Comparison of ENCODE assay signal across 16 cellular contexts in the genomic region with DNA sequence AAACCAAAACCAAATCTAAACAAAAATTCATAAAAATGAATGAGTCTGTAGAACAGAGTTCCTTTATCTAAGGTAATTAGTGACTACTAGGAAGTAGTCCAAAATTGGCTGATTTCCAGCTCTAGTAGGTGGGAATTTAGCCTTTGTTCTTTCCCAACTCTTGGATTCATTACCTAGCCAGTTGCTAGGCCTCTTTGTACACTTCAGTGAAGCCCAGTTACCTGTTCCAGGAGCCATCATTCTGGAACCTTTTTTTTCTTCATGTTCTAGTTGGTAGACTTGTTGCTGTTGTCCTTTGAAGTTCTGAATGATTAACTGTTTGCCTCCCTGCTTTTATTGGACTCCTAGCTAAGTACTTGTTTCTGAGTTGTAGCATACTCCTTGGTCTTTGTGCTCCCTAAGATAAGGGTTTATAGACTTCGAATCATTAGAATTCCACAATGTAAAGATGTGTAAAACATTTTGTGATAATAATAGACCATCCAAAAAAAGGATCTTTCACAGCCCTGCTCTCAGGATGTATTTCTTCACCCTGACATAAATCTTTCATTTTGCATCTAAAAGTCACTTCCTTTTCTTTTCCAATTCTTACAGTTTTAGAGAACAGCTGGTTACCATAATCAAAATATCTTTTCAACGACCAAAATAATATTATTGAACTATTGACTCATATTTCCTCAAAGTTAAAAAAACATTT. TPM values are rescaled to one million over a fixed set of nuclear protein-coding genes. Genes with fewer than 3 reads are reported as not detected.
DNase-seq lines count a peak whose midpoint lies in the region; ATAC-seq and TF ChIP-seq lines count a peak whose summit lies in the region.
"Had no signal": no experiment of that assay in that cellular context is flagged by ENCODE, and none has a peak within 500 bp of the region (broad histone marks: within the 10 kb centered on the region; RNA-seq: fewer than 3 reads in every experiment).

No MANE protein-coding gene starts in this region.

- no peaks in the 10 kb centered on the region for H3K27me3 Mint-ChIP-seq in stimulated activated memory B cell treated with anti-CD40 and anti-IgM and Interleukin-4, amounts not matched to agents 10 μg/mL and 1 μg/mL and 100 μg/mL, for 72 hours

- no peak overlapping the region for H3K27ac Mint-ChIP-seq in stimulated activated memory B cell treated with anti-CD40 and anti-IgM and Interleukin-4, amounts not matched to agents 10 μg/mL and 1 μg/mL and 100 μg/mL, for 72 hours
- H3K27ac Mint-ChIP-seq: IgD-negative memory B cell had no signal

- intact Hi-C loops in mucosa of descending colon (cut with DNase I, micrococcal nuclease) = no loop called here

- in situ Hi-C loops in GM13976 (cut with MboI; ENCODE audit: low sequenced_read_pairs, unreplicated experiment) = no loop called here

- H3K4me1 Mint-ChIP-seq in stimulated activated memory B cell treated with anti-CD40 and anti-IgM and Interleukin-4, amounts not matched to agents 10 μg/mL and 1 μg/mL and 100 μg/mL, for 72 hours = no peaks in the 10 kb centered on the region
- H3K4me1 Mint-ChIP-seq: IgD-negative memory B cell had no signal

- peaks cover 4% of the 10 kb centered on the region for H3K9me3 Mint-ChIP-seq in stimulated activated memory B cell treated with anti-CD40 and anti-IgM and Interleukin-4, amounts not matched to agents 10 μg/mL and 1 μg/mL and 100 μg/mL, for 72 hours

- DNase-seq in DMS53 treated with DMSO at 0.1 percent for 48 hours (lab: John Stamatoyannopoulos, UW; ENCODE audit: unreplicated experiment) (peak; percentile 16), HT-29 (ENCODE audit: low spot score) (peak; percentile 96), SKM-1 (lab: John Stamatoyannopoulos, UW; ENCODE audit: unreplicated experiment) (peak; percentile 64), mucosa of descending colon (no peak), GM13976 (ENCODE audit: low spot score) (no peak), NCI-H1694 (lab: John Stamatoyannopoulos, UW) (no peak), NCI-H774 (lab: John Stamatoyannopoulos, UW) (no peak)
- DNase-seq: activated CD4-positive, CD25-positive, alpha-beta regulatory T cell; activated T-cell treated with anti-CD3 and anti-CD28 coated beads, Interleukin-2, amount 50 U/mL, for 4 hours; CD4-positive, CD25-positive, alpha-beta regulatory T cell; heart left ventricle; NCI-H446; stimulated activated naive CD8-positive, alpha-beta T cell treated with anti-CD3 and anti-CD28 coated beads, Interleukin-15, Interleukin-2, amounts not matched to agents 100 U/mL and 50 U/mL, for 24 hours had no signal

- no peaks in the 10 kb centered on the region for H3K36me3 ChIP-seq in mucosa of descending colon (ENCODE audit: low read depth)
- H3K36me3 ChIP-seq: HAP-1, heart left ventricle had no signal

- peaks cover 4% of the 10 kb centered on the region for H3K4me1 ChIP-seq in mucosa of descending colon (ENCODE audit: low read depth)

- no peak for TF ChIP-seq CTCF in mucosa of descending colon (IDR thresholded peaks at IDR 0.05)
- TF ChIP-seq CTCF in GM13976 (IDR thresholded peaks at IDR 0.05; ENCODE audit: borderline replicate concordance, control extremely low read depth, extremely low read depth, insufficient read depth, missing control alignments) = no peak

- ATAC-seq in mucosa of descending colon = peak; percentile 19
- ATAC-seq in stimulated activated memory B cell treated with anti-CD40 and anti-IgM and Interleukin-4, amounts not matched to agents 10 μg/mL and 1 μg/mL and 100 μg/mL, for 72 hours = no peak
- ATAC-seq: activated T-cell treated with anti-CD3 and anti-CD28 coated beads, Interleukin-2, amount 50 U/mL, for 4 hours; heart left ventricle; stimulated activated naive CD8-positive, alpha-beta T cell treated with anti-CD3 and anti-CD28 coated beads, Interleukin-15, Interleukin-2, amounts not matched to agents 100 U/mL and 50 U/mL, for 24 hours had no signal

- H3K4me3 Mint-ChIP-seq in stimulated activated memory B cell treated with anti-CD40 and anti-IgM and Interleukin-4, amounts not matched to agents 10 μg/mL and 1 μg/mL and 100 μg/mL, for 72 hours = no peak overlapping the region
- H3K4me3 Mint-ChIP-seq: activated T-cell treated with anti-CD3 and anti-CD28 coated beads, Interleukin-2, amount 50 U/mL, for 4 hours; CD4-positive, CD25-positive, alpha-beta regulatory T cell; IgD-negative memory B cell had no signal

- H3K9me3 ChIP-seq in mucosa of descending colon = no peaks in the 10 kb centered on the region
- H3K9me3 ChIP-seq: HAP-1, heart left ventricle had no signal

- no peaks in the 10 kb centered on the region for H3K36me3 Mint-ChIP-seq in stimulated activated memory B cell treated with anti-CD40 and anti-IgM and Interleukin-4, amounts not matched to agents 10 μg/mL and 1 μg/mL and 100 μg/mL, for 72 hours
- H3K36me3 Mint-ChIP-seq: CD4-positive, CD25-positive, alpha-beta regulatory T cell; IgD-negative memory B cell had no signal

- no peak overlapping the region for H3K4me3 ChIP-seq in mucosa of descending colon
- H3K4me3 ChIP-seq: HAP-1, heart left ventricle had no signal

RNA-seq across cellular contexts. Expression of a gene that starts 9.8 kb away (rescaled TPM):
- 10.6 and 14.3 TPM in 2 replicates for total RNA-seq in HT-29 (2014; rRNA removed; shearing (Covaris generic))
- total RNA-seq in mucosa of descending colon = 10 to 100 TPM in 1 of 3 donors, 1 to 10 TPM in 2; 5.3 to 26.8 (median 6.9) TPM
- total RNA-seq: CD4-positive, CD25-positive, alpha-beta regulatory T cell had no signal

Comparison
In these comparisons a context has a peak if more than half of its experiments do, and no peak if none do; other contexts are left out.
1. DNase-seq: peak in DMS53 treated with DMSO at 0.1 percent for 48 hours (single experiment), HT-29 (single experiment) and SKM-1 (single experiment); none in mucosa of descending colon (0 of 3), GM13976 (single experiment), NCI-H1694 (single experiment) and NCI-H774 (single experiment).